In the genomic region with DNA sequence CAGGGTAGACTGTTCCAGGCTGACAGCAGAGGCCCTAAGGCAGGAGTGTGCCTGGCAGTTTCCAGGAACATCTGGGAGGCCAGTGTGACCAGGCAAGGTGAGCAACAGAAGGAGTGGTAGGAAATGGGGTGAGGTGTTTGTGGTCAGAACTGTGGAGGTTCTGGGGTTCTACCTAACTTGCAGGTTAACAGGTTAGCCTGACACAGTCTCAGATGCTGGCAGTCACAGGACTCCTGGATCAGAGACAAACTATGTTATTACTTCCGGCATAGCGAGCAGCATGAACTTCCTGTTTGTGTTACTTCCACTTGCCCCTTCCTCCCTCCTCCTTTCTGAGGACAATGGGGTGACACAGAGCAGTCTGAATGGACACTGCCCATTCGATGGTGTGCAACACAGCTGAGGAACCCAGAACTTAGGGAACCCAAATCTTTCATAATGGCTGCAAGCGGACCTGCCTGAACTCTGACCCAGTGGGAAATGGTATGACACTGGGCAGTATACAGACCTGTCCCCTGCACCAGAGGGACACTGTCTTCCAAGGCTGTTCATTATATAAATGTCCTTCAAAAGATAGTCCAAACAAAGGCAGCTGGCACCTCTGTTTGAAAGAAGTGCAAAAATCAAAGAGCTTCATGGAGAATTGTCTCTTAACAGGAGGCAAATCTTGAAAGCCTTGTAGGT, we compare ENCODE assay signal across 10 cellular contexts. TPM values are rescaled to one million over a fixed set of nuclear protein-coding genes. Genes with fewer than 3 reads are reported as not detected.
A peak's percentile ranks its signal among the peaks of the same experiment; 100 is the strongest.
DNase-seq lines count a peak whose midpoint lies in the region; FAIRE-seq lines count a peak whose summit lies in the region.
"Had no signal": no experiment of that assay in that cellular context is flagged by ENCODE, and none has a peak within 500 bp of the region (broad histone marks: within the 10 kb centered on the region; RNA-seq: fewer than 3 reads in every experiment).

No MANE protein-coding gene starts in this region.

- H3K27me3 Mint-ChIP-seq in immature natural killer cell (ENCODE audit: low read depth in 3 of 3): peaks cover 2 to 15% (median 13%) of the 10 kb centered on the region in 3 donors

- peak; percentile 37 for FAIRE-seq in urothelium cell line (lab: Jason Lieb, UNC)
- no peak for FAIRE-seq in frontal cortex (lab: Jason Lieb, UNC)
- FAIRE-seq: TTC549 had no signal

- peaks cover 0 to 1% (median 0%) of the 10 kb centered on the region in 6 donors for H3K9me3 Mint-ChIP-seq in immature natural killer cell

- peak overlapping the region; percentile 82 to 96 (median 90) for H3K27ac Mint-ChIP-seq in immature natural killer cell

- DNase-seq in stimulated activated CD4-positive, alpha-beta T cell treated with anti-CD3 and anti-CD28 coated beads, Interleukin-4, amount 100 ng/mL, for 24 hours: peak; percentile 33
- no peak for DNase-seq in stimulated activated CD4-positive, alpha-beta T cell treated with anti-CD3 and anti-CD28 coated beads, Interleukin-15, amount 100 ng/mL, for 24 hours
- DNase-seq in activated CD4-positive, alpha-beta T cell treated with anti-CD3 and anti-CD28 coated beads, Interleukin-2, amount 50 U/mL, for 1 hour: peak; percentile 7
- peak; percentile 31 to 46 (median 42) for DNase-seq in immature natural killer cell
- DNase-seq in urothelium cell line (ENCODE audit: low spot score): no peak
- DNase-seq in NCI-H2107 treated with DMSO at 0.1 percent for 48 hours (lab: John Stamatoyannopoulos, UW; ENCODE audit: unreplicated experiment): no peak
- no peak for DNase-seq in frontal cortex (ENCODE audit: low spot score in 2 of 2)
- DNase-seq in NCI-H345 treated with DMSO at 0.1 percent for 48 hours (lab: John Stamatoyannopoulos, UW; ENCODE audit: unreplicated experiment): no peak
- DNase-seq: DMS79 treated with DMSO at 0.1 percent for 48 hours had no signal

- H3K4me3 Mint-ChIP-seq in immature natural killer cell: peak overlapping the region; percentile 9 to 67 (median 49)

- H3K4me1 Mint-ChIP-seq in immature natural killer cell: peaks cover 21 to 28% of the 10 kb centered on the region in 2 donors

- no peaks in the 10 kb centered on the region for H3K36me3 Mint-ChIP-seq in immature natural killer cell

RNA-seq across cellular contexts. Expression of a gene that starts 3.9 kb away (rescaled TPM):
- polyA plus RNA-seq in immature natural killer cell: 10 to 100 TPM; 50.4 to 77.1 (median 71.2) TPM
- total RNA-seq in frontal cortex: 233 TPM

RNA-seq across cellular contexts. Expression of a gene that starts 27.7 kb away (rescaled TPM):
- 10 to 100 TPM; 16.6 to 20.0 (median 18.3) TPM for polyA plus RNA-seq in immature natural killer cell
- 5.3 TPM for total RNA-seq in frontal cortex

RNA-seq across cellular contexts. Expression of a gene that starts 41.6 kb away (rescaled TPM):
- 1 to 10 TPM; 1.4 to 2.6 (median 2.1) TPM for polyA plus RNA-seq in immature natural killer cell
- 4.9 TPM for total RNA-seq in frontal cortex

RNA-seq across cellular contexts. Expression of a gene that starts 59.0 kb away (rescaled TPM):
- 100 to 1,000 TPM in 1 of 3 donors, 10 to 100 TPM in 2; 48.2 to 126 (median 77.8) TPM for polyA plus RNA-seq in immature natural killer cell
- total RNA-seq in frontal cortex: 351 TPM

Comparison
In these comparisons a context has a peak if more than half of its experiments do, and no peak if none do; other contexts are left out.
1. DNase-seq: peak in stimulated activated CD4-positive, alpha-beta T cell treated with anti-CD3 and anti-CD28 coated beads, Interleukin-4, amount 100 ng/mL, for 24 hours (single experiment), activated CD4-positive, alpha-beta T cell treated with anti-CD3 and anti-CD28 coated beads, Interleukin-2, amount 50 U/mL, for 1 hour (single experiment) and immature natural killer cell (3 of 3); none in stimulated activated CD4-positive, alpha-beta T cell treated with anti-CD3 and anti-CD28 coated beads, Interleukin-15, amount 100 ng/mL, for 24 hours (single experiment), urothelium cell line (single experiment), NCI-H2107 treated with DMSO at 0.1 percent for 48 hours (single experiment), frontal cortex (0 of 2) and NCI-H345 treated with DMSO at 0.1 percent for 48 hours (single experiment).